Comparison of ENCODE assay signal across 8 cellular contexts in the genomic region with DNA sequence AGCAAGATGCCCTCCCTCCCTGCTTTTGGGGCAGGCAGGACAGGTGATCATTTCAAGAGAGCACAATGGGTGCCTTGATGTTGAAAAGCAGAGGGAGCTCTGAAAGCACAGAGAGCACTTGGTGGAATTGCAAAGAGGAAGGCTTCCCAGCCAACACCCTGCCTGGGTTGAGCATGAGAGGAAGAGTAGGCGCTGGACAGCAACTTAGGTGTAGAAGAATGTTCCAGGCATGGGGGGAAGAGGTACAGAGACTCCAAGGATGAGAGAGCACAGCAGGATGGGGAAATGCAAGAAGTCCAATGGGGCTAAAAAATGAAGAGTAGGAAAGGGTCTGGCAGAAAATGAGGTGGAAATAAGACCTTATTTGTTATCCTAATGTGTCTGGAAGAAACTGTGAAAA.
"Had no signal": no experiment of that assay in that cellular context is flagged by ENCODE, and none has a peak within 500 bp of the region (broad histone marks: within the 10 kb centered on the region; RNA-seq: fewer than 3 reads in every experiment).

No MANE protein-coding gene starts in this region.

- H3K27ac ChIP-seq: HL-60, KMS-11 had no signal

- H3K27me3 Mint-ChIP-seq: IgD-negative memory B cell had no signal

- H3K4me3 ChIP-seq: K562 had no signal

- H3K36me3 Mint-ChIP-seq: IgD-negative memory B cell had no signal

- DNase-seq: IMR-90, KBM-7, KG1 had no signal

- H3K4me3 Mint-ChIP-seq: IgD-negative memory B cell had no signal

- H3K27ac Mint-ChIP-seq: IgD-negative memory B cell had no signal

- ATAC-seq: HepG2, K562 had no signal

- H3K4me2 ChIP-seq: KMS-11 had no signal
